ENCODE assay signal across 8 cellular contexts in genomic region chr2:158458617-158458920, GRCh38. TPM values are rescaled to one million over a fixed set of nuclear protein-coding genes. Genes with fewer than 3 reads are reported as not detected.
A peak's percentile ranks its signal among the peaks of the same experiment; 100 is the strongest.
DNase-seq lines count a peak whose midpoint lies in the region; ATAC-seq and TF ChIP-seq lines count a peak whose summit lies in the region.

No MANE protein-coding gene starts in this region.

- peak overlapping the region; percentile 96 for H3K27ac ChIP-seq in cardiac muscle cell
- H3K27ac ChIP-seq in lower lobe of right lung, result peak overlapping the region; percentile 95

- H3K9me3 Mint-ChIP-seq in type B pancreatic cell, result no peaks in the 10 kb centered on the region

- no peak for TF ChIP-seq CTCF in cardiac muscle cell (IDR thresholded peaks at IDR 0.05; ENCODE audit: low read depth, low read length)
- TF ChIP-seq CTCF in astrocyte of the cerebellum (IDR thresholded peaks at IDR 0.05; ENCODE audit: low read depth, low read length, missing control alignments), result no peak
- TF ChIP-seq CTCF in lower lobe of right lung (IDR thresholded peaks at IDR 0.05), result no peak
- no peak for TF ChIP-seq CTCF in type B pancreatic cell (conservative IDR thresholded peaks at IDR 0.05)

- DNase-seq in cardiac muscle cell (ENCODE audit: low read depth in 1 of 2, low spot score in 1 of 2), result peak in 1 of 2 donors; percentile 6
- DNase-seq in Right ventricle myocardium inferior (ENCODE audit: missing footprints), result no peak
- no peak for DNase-seq in astrocyte of the cerebellum (ENCODE audit: low read depth)
- DNase-seq in lower lobe of right lung, result no peak
- DNase-seq in type B pancreatic cell (ENCODE audit: extremely low spot score, unreplicated experiment), result no peak
- no peak for DNase-seq in stimulated activated CD4-positive, alpha-beta T cell treated with anti-CD3 and anti-CD28 coated beads, Interleukin-4, amount 100 ng/mL, for 4 hours
- no peak for DNase-seq in DMS 273 treated with DMSO at 0.1 percent for 48 hours (lab: John Stamatoyannopoulos, UW)

- peak overlapping the region; percentile 83 for H3K4me3 ChIP-seq in cardiac muscle cell
- peak overlapping the region; percentile 79 for H3K4me3 ChIP-seq in astrocyte of the cerebellum (ENCODE audit: low read depth, low read length)
- H3K4me3 ChIP-seq in lower lobe of right lung, result peak overlapping the region; percentile 87

- H3K4me1 ChIP-seq in cardiac muscle cell (ENCODE audit: low read depth) (peaks cover 27% of the 10 kb centered on the region), lower lobe of right lung (peaks cover 35% of the 10 kb centered on the region)

- intact Hi-C loops in Right ventricle myocardium inferior (cut with DNase I) (loop anchor here (5.0 to 10.0 kb wide), 5 partner anchors 79 to 414 kb away; no protein-coding TSS in a partner anchor), lower lobe of right lung (cut with DNase I) (no loop called here)

- no peaks in the 10 kb centered on the region for H3K36me3 Mint-ChIP-seq in type B pancreatic cell

- no peaks in the 10 kb centered on the region for H3K27me3 Mint-ChIP-seq in type B pancreatic cell

- H3K36me3 ChIP-seq in cardiac muscle cell (no peaks in the 10 kb centered on the region), lower lobe of right lung (no peaks in the 10 kb centered on the region)

- no peaks in the 10 kb centered on the region for H3K9me3 ChIP-seq in cardiac muscle cell (ENCODE audit: low read depth)
- no peaks in the 10 kb centered on the region for H3K9me3 ChIP-seq in lower lobe of right lung

- peak overlapping the region; percentile 92 for H3K27ac Mint-ChIP-seq in type B pancreatic cell

- no peaks in the 10 kb centered on the region for H3K27me3 ChIP-seq in cardiac muscle cell
- H3K27me3 ChIP-seq in lower lobe of right lung (ENCODE audit: low read depth), result no peaks in the 10 kb centered on the region

- in situ Hi-C loops in astrocyte of the cerebellum (cut with HindIII; ENCODE audit: low sequenced_read_pairs), result no loop called here

- H3K4me3 Mint-ChIP-seq in type B pancreatic cell, result peak overlapping the region; percentile 97

- ATAC-seq in Right ventricle myocardium inferior, result no peak
- ATAC-seq in lower lobe of right lung, result no peak
- ATAC-seq in GM18861 (IDR thresholded peaks at IDR 0.05; ENCODE audit: unreplicated experiment), result no peak

- peaks cover 38% of the 10 kb centered on the region for H3K4me1 Mint-ChIP-seq in type B pancreatic cell (ENCODE audit: unreplicated experiment)

RNA-seq across cellular contexts. Expression of gene PKP4, which starts 1.8 kb away (rescaled TPM):
- 43.8 and 73.1 TPM in 2 replicates for total RNA-seq in cardiac muscle cell
- polyA plus RNA-seq in cardiac muscle cell, result 7.2 and 17.6 TPM in 2 replicates
- 47.9 TPM for total RNA-seq in Right ventricle myocardium inferior
- total RNA-seq in lower lobe of right lung, result 57.0 TPM
- 49.0 and 73.6 TPM in 2 replicates for total RNA-seq in type B pancreatic cell (ENCODE audit: low replicate concordance)

RNA-seq across cellular contexts. Expression of gene CCDC148, which starts 2.0 kb away (rescaled TPM):
- total RNA-seq in cardiac muscle cell (0.39 and 0.78 TPM in 2 replicates), Right ventricle myocardium inferior (0.78 TPM), lower lobe of right lung (2.8 TPM), type B pancreatic cell (ENCODE audit: low replicate concordance) (0.69 and 3.1 TPM in 2 replicates)
- 2.1 and 5.3 TPM in 2 replicates for polyA plus RNA-seq in cardiac muscle cell
